ENCODE assay signal across 5 cellular contexts in the genomic region with DNA sequence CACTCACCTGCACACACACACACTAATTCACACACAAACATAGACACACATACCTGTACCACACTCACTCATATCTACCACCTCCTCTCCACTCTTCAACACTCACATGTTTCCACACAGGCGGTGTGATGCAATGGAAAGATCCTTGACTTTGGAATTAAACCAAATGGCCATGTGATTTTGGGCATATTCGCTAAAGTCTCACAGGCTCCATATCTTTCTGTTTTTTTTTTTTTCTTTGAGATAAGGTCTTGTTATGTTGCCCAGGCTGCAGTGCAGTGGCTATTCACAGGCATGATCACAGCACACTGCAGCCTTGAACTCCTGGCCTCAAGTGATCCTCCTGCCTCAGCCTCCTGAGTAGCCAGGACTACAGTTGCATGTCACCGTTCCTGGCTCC.
"Had no signal": no experiment of that assay in that cellular context is flagged by ENCODE, and none has a peak within 500 bp of the region (broad histone marks: within the 10 kb centered on the region; RNA-seq: fewer than 3 reads in every experiment).

No MANE protein-coding gene starts in this region.

- H3K9me3 ChIP-seq: HAP-1 had no signal

- H3K36me3 ChIP-seq: HAP-1 had no signal

- H3K4me3 ChIP-seq: GM23338, HAP-1 had no signal

- H3K4me1 ChIP-seq: HAP-1 had no signal

- DNase-seq: H7, IMR-90, KBM-7 had no signal
